In genomic region chr11:32420937-32421532, GRCh38 we compare ENCODE assay signal across 8 cellular contexts. TPM values are rescaled to one million over a fixed set of nuclear protein-coding genes. Genes with fewer than 3 reads are reported as not detected.
DNase-seq lines count a peak whose midpoint lies in the region; ATAC-seq and TF ChIP-seq lines count a peak whose summit lies in the region.

No MANE protein-coding gene starts in this region.

- H3K4me1 Mint-ChIP-seq in progenitor cell of endocrine pancreas (ENCODE audit: low read depth) = no peaks in the 10 kb centered on the region

- H3K4me3 ChIP-seq in AG10803 (ENCODE audit: low read length) (no peak overlapping the region), transverse colon (no peak overlapping the region)

- H3K36me3 Mint-ChIP-seq in progenitor cell of endocrine pancreas (ENCODE audit: insufficient read depth) = no peaks in the 10 kb centered on the region

- H3K27me3 ChIP-seq in transverse colon = peaks cover 61% of the 10 kb centered on the region

- no peak for TF ChIP-seq EP300 in transverse colon (IDR thresholded peaks at IDR 0.05; ENCODE audit: low read depth)

- DNase-seq in AG10803 (ENCODE audit: low read depth) (peak; percentile 17), SIG-M5 treated with dmso at 0.1 percent for 504 hours (lab: John Stamatoyannopoulos, UW; ENCODE audit: unreplicated experiment) (peak; percentile 64), myocyte (ENCODE audit: low read depth) (peak; percentile 88), progenitor cell of endocrine pancreas (ENCODE audit: low spot score, unreplicated experiment) (no peak), transverse colon (no peak)
- no peak for DNase-seq in stimulated activated CD4-positive, alpha-beta T cell treated with anti-CD3 and anti-CD28 coated beads, Interleukin-4, amount 100 ng/mL, for 24 hours

- TF ChIP-seq CTCF in AG10803 (conservative IDR thresholded peaks at IDR 0.05; ENCODE audit: low read length) = no peak
- no peak for TF ChIP-seq CTCF in progenitor cell of endocrine pancreas (IDR thresholded peaks at IDR 0.05; ENCODE audit: unreplicated experiment)
- TF ChIP-seq CTCF in transverse colon (IDR thresholded peaks at IDR 0.05) = no peak

- 54 to 76% methylated on average over 5 to 9 of the region's 9 CpGs for WGBS in transverse colon (ENCODE audit: low coverage in 1 of 2), 2 donors

- intact Hi-C loops in transverse colon (cut with DNase I; ENCODE audit: low total_unique reads) = no loop called here

- no peaks in the 10 kb centered on the region for H3K4me1 ChIP-seq in transverse colon

- H3K27me3 Mint-ChIP-seq in progenitor cell of endocrine pancreas = peaks cover 90% of the 10 kb centered on the region

- H3K4me3 Mint-ChIP-seq in progenitor cell of endocrine pancreas (ENCODE audit: low read depth) = no peak overlapping the region

- no peaks in the 10 kb centered on the region for H3K9me3 Mint-ChIP-seq in progenitor cell of endocrine pancreas (ENCODE audit: low read depth)

- no peaks in the 10 kb centered on the region for H3K9me3 ChIP-seq in transverse colon

- no peak overlapping the region for H3K27ac Mint-ChIP-seq in progenitor cell of endocrine pancreas

- no peak overlapping the region for H3K27ac ChIP-seq in transverse colon

- TF ChIP-seq POLR2A in GM18951 (IDR thresholded peaks at IDR 0.05; ENCODE audit: extremely low read depth, insufficient read depth, insufficient read length) (peak; percentile 13), transverse colon (IDR thresholded peaks at IDR 0.05) (no peak)

- ATAC-seq in HG03095 (IDR thresholded peaks at IDR 0.05; ENCODE audit: unreplicated experiment) = peak; percentile 92

- in situ Hi-C loops in GM18951 (cut with MboI; ENCODE audit: low sequenced_read_pairs, unreplicated experiment) = no loop called here
- in situ Hi-C loops in transverse colon (cut with MboI; ENCODE audit: low pct_ligation_motif_present in 1 of 4, low pct_unique_long_range_greater_than_20kb in 1 of 4, low sequenced_read_pairs in 3 of 4) = no loop called here

- no peaks in the 10 kb centered on the region for H3K36me3 ChIP-seq in transverse colon

RNA-seq across cellular contexts. Expression of gene WT1, which starts 14.3 kb away (rescaled TPM):
- not detected in 2 replicates for total RNA-seq in myocyte
- not detected for polyA plus RNA-seq in myocyte (2012)
- not detected in 2 replicates for total RNA-seq in progenitor cell of endocrine pancreas
- 1 to 10 TPM in 1 of 4 donors, under 1 TPM in 2, not detected in 1; 0.55 to 3.0 (median 0.95) TPM for total RNA-seq in transverse colon

Comparison
In these comparisons a context has a peak if more than half of its experiments do, and no peak if none do; other contexts are left out.
1. DNase-seq: peak in AG10803 (single experiment), SIG-M5 treated with dmso at 0.1 percent for 504 hours (single experiment) and myocyte (single experiment); none in progenitor cell of endocrine pancreas (single experiment), transverse colon (single experiment) and stimulated activated CD4-positive, alpha-beta T cell treated with anti-CD3 and anti-CD28 coated beads, Interleukin-4, amount 100 ng/mL, for 24 hours (single experiment).